In the genomic region with DNA sequence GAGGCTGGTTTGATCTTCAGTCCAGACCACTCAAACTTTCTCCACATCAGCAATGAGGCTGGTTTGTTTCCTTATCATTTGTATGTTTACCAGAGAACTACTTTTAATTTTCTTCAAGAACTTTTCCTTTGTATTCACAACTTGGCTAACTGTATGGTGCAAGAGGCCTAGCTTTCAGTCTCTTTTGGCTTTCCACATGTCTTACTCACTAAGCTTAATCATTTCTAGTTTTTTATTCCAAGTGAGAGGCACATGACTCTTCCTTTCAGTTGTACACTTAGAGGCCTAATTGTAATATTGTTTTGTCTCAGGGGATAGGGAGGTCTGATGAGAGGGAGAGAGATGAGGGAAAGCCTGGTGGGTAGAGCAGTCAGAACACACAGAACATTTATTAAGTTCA, we compare ENCODE assay signal across 24 cellular contexts.
"Had no signal": no experiment of that assay in that cellular context is flagged by ENCODE, and none has a peak within 500 bp of the region (broad histone marks: within the 10 kb centered on the region; RNA-seq: fewer than 3 reads in every experiment).

No MANE protein-coding gene starts in this region.

- H3K9me3 ChIP-seq: body of pancreas, gastrocnemius medialis, spleen, upper lobe of left lung had no signal

- H3K4me3 ChIP-seq: body of pancreas, gastrocnemius medialis, SK-N-MC, spleen, upper lobe of left lung had no signal

- H3K36me3 ChIP-seq: gastrocnemius medialis, spleen, upper lobe of left lung had no signal

- H3K27ac ChIP-seq: body of pancreas, gastrocnemius medialis, SK-N-MC, spleen, upper lobe of left lung had no signal

- H3K27me3 ChIP-seq: body of pancreas, gastrocnemius medialis, spleen, upper lobe of left lung had no signal

- ATAC-seq: body of pancreas, gastrocnemius medialis, left colon, T-helper 17 cell had no signal

- H3K4me1 ChIP-seq: body of pancreas, gastrocnemius medialis, spleen, upper lobe of left lung had no signal

- DNase-seq: activated CD4-positive, alpha-beta memory T cell treated with anti-CD3 and anti-CD28 coated beads for 36 hours; activated CD4-positive, alpha-beta T cell treated with anti-CD3 and anti-CD28 coated beads for 48 hours; activated CD4-positive, CD25-positive, alpha-beta regulatory T cell; activated effector memory CD4-positive, alpha-beta T cell treated with Interleukin-2 at 50 U/mL for 16 hours; activated naive CD4-positive, alpha-beta T cell treated with anti-CD3 and anti-CD28 coated beads for 36 hours; activated naive CD8-positive, alpha-beta T cell treated with anti-CD3 and anti-CD28 coated beads, Interleukin-2, amount 10 ng/mL, durations not matched to agents 7 days and 5 days; activated T-cell treated with anti-CD3 and anti-CD28 coated beads, Interleukin-2, amount 50 U/mL, for 48 hours; amygdala; body of pancreas; effector CD8-positive, alpha-beta T cell; gastrocnemius medialis; head of caudate nucleus; hypothalamus; islet precursor cell; left colon; naive B cell; retina; spleen; stimulated activated CD4-positive, alpha-beta T cell treated with anti-CD3 and anti-CD28 coated beads, Interleukin-4, amount 100 ng/mL, for 24 hours; stimulated activated naive CD4-positive, alpha-beta T cell treated with Interleukin-2 at 50 U/mL for 16 hours; SW 1271; T-helper 17 cell; upper lobe of left lung had no signal
